Comparison of ENCODE assay signal across 8 cellular contexts in genomic region chr6:28940859-28941680, GRCh38. TPM values are rescaled to one million over a fixed set of nuclear protein-coding genes. Genes with fewer than 3 reads are reported as not detected.
DNase-seq lines count a peak whose midpoint lies in the region; ATAC-seq and TF ChIP-seq lines count a peak whose summit lies in the region.

No MANE protein-coding gene starts in this region.

- CTCF ChIA-PET in HEK293T (lab: Yijun Ruan, JAX): interaction anchor here (1.4 to 3.5 kb wide), 2 partner anchors 17 to 103 kb away, joined by 3 to 12 read pairs; partner anchors contain the start of gene TRIM27

- H3K4me3 ChIP-seq in NB4 (ENCODE audit: low read depth, low read length): peak overlapping the region; percentile 83
- H3K4me3 ChIP-seq in parathyroid adenoma (ENCODE audit: low read depth, low read length): peak overlapping the region; percentile 86

- H3K4me1 Mint-ChIP-seq in activated naive CD8-positive, alpha-beta T cell treated with anti-CD3 and anti-CD28 coated beads, Interleukin-2, amount 50 U/mL, for 24 hours: peaks cover 50% of the 10 kb centered on the region
- H3K4me1 Mint-ChIP-seq in type B pancreatic cell (ENCODE audit: unreplicated experiment): peaks cover 28% of the 10 kb centered on the region

- peak overlapping the region; percentile 68 for H3K27ac ChIP-seq in parathyroid adenoma

- H3K9me3 Mint-ChIP-seq in activated naive CD8-positive, alpha-beta T cell treated with anti-CD3 and anti-CD28 coated beads, Interleukin-2, amount 50 U/mL, for 24 hours: no peaks in the 10 kb centered on the region
- H3K9me3 Mint-ChIP-seq in type B pancreatic cell: no peaks in the 10 kb centered on the region

- peak overlapping the region; percentile 92 for H3K4me3 Mint-ChIP-seq in activated naive CD8-positive, alpha-beta T cell treated with anti-CD3 and anti-CD28 coated beads, Interleukin-2, amount 50 U/mL, for 24 hours
- H3K4me3 Mint-ChIP-seq in type B pancreatic cell: peak overlapping the region; percentile 95

- intact Hi-C loops in cardiac septum (cut with DNase I): loop anchor here (1.0 to 2.0 kb wide), 2 partner anchors 16 to 45 kb away; no protein-coding TSS in a partner anchor

- H3K36me3 Mint-ChIP-seq in activated naive CD8-positive, alpha-beta T cell treated with anti-CD3 and anti-CD28 coated beads, Interleukin-2, amount 50 U/mL, for 24 hours (ENCODE audit: low read depth): peaks cover 5% of the 10 kb centered on the region
- H3K36me3 Mint-ChIP-seq in type B pancreatic cell: no peaks in the 10 kb centered on the region

- peak overlapping the region; percentile 86 for H3K4me2 ChIP-seq in parathyroid adenoma (ENCODE audit: low read length)

- H3K9ac ChIP-seq in parathyroid adenoma: no peak overlapping the region

- TF ChIP-seq POLR2A in NB4 (IDR thresholded peaks at IDR 0.05; ENCODE audit: extremely low read depth, insufficient read length): no peak

- no peaks in the 10 kb centered on the region for H3K36me3 ChIP-seq in parathyroid adenoma (ENCODE audit: control insufficient read depth, insufficient read depth, low read length)

- H3K27ac Mint-ChIP-seq in activated naive CD8-positive, alpha-beta T cell treated with anti-CD3 and anti-CD28 coated beads, Interleukin-2, amount 50 U/mL, for 24 hours: peak overlapping the region; percentile 97
- H3K27ac Mint-ChIP-seq in type B pancreatic cell: peak overlapping the region; percentile 91

- peaks cover 14% of the 10 kb centered on the region for H3K27me3 Mint-ChIP-seq in activated naive CD8-positive, alpha-beta T cell treated with anti-CD3 and anti-CD28 coated beads, Interleukin-2, amount 50 U/mL, for 24 hours
- H3K27me3 Mint-ChIP-seq in type B pancreatic cell: peaks cover 18% of the 10 kb centered on the region

- POLR2A ChIA-PET in HEK293T (lab: Yijun Ruan, JAX): interaction anchor here (1.0 to 6.1 kb wide), 7 partner anchors 10 to 103 kb away, joined by 4 to 57 read pairs (median 9); partner anchors contain the start of gene TRIM27

- no peak for TF ChIP-seq CTCF in NB4 (IDR thresholded peaks at IDR 0.05; ENCODE audit: low read depth, low read length)
- TF ChIP-seq CTCF in parathyroid adenoma (IDR thresholded peaks at IDR 0.05): no peak
- TF ChIP-seq CTCF in type B pancreatic cell (conservative IDR thresholded peaks at IDR 0.05): no peak

- H3K9me3 ChIP-seq in parathyroid adenoma (ENCODE audit: control insufficient read depth, low read length): no peaks in the 10 kb centered on the region

- peak; percentile 90 for ATAC-seq in activated naive CD8-positive, alpha-beta T cell treated with anti-CD3 and anti-CD28 coated beads, Interleukin-2, amount 50 U/mL, for 24 hours

- H3K4me1 ChIP-seq in parathyroid adenoma: no peaks in the 10 kb centered on the region

- H2AFZ ChIP-seq in parathyroid adenoma: peak overlapping the region; percentile 84

- no peaks in the 10 kb centered on the region for H3K79me2 ChIP-seq in parathyroid adenoma

- no peaks in the 10 kb centered on the region for H3K27me3 ChIP-seq in parathyroid adenoma (ENCODE audit: control insufficient read depth, insufficient read depth, low read length)

- peak; percentile 89 for DNase-seq in ELR (ENCODE audit: low read depth)
- DNase-seq in HEK293T (ENCODE audit: extremely low spot score): peak; percentile 51
- DNase-seq in NB4 (ENCODE audit: low read depth): peak; percentile 85
- peak; percentile 77 for DNase-seq in SKM-1 treated with dmso at 0.1 percent for 144 hours (lab: John Stamatoyannopoulos, UW; ENCODE audit: unreplicated experiment)
- peak; percentile 79 for DNase-seq in activated naive CD8-positive, alpha-beta T cell treated with anti-CD3 and anti-CD28 coated beads, Interleukin-2, amount 50 U/mL, for 24 hours
- peak; percentile 78 for DNase-seq in cardiac septum (ENCODE audit: low spot score)
- DNase-seq in type B pancreatic cell (ENCODE audit: extremely low spot score, unreplicated experiment): no peak

TF ChIP-seq in HEK293T, 16 proteins besides CTCF, POLR2A, EP300 and RAD21:
- TF ChIP-seq ZNF384 (IDR thresholded peaks at IDR 0.05): no peak
- TF ChIP-seq CTBP1 (IDR thresholded peaks at IDR 0.05; ENCODE audit: borderline replicate concordance): peak; percentile 31
- TF ChIP-seq ARNT (IDR thresholded peaks at IDR 0.05): peak; percentile 41
- TF ChIP-seq HDGF (IDR thresholded peaks at IDR 0.05; ENCODE audit: borderline replicate concordance): no peak
- TF ChIP-seq L3MBTL2 (conservative IDR thresholded peaks at IDR 0.05): peak; percentile 32; the same call in 1 of the 2 replicates
- TF ChIP-seq NFRKB (IDR thresholded peaks at IDR 0.05): no peak
- TF ChIP-seq FOXM1 (IDR thresholded peaks at IDR 0.05; ENCODE audit: borderline replicate concordance): no peak
- no peak for TF ChIP-seq PKNOX1 (IDR thresholded peaks at IDR 0.05)
TF ChIP-seq in HEK293T: peak in this region for 3.

RNA-seq across cellular contexts. Expression of gene TRIM27, which starts 17.3 kb away (rescaled TPM):
- total RNA-seq in cardiac septum (21.0 TPM), type B pancreatic cell (ENCODE audit: low replicate concordance) (49.2 and 78.0 TPM in 2 replicates)
